Comparison of ENCODE assay signal across 24 cellular contexts in genomic region chr10:48745662-48746245, GRCh38.
DNase-seq lines count a peak whose midpoint lies in the region; ATAC-seq, FAIRE-seq and TF ChIP-seq lines count a peak whose summit lies in the region.
"Had no signal": no experiment of that assay in that cellular context is flagged by ENCODE, and none has a peak within 500 bp of the region (broad histone marks: within the 10 kb centered on the region; RNA-seq: fewer than 3 reads in every experiment).

No MANE protein-coding gene starts in this region.

- no peak overlapping the region for H3K4me3 ChIP-seq in A549
- no peak overlapping the region for H3K4me3 ChIP-seq in HFF-Myc (replicated peaks; ENCODE audit: low read depth, low read length)
- H3K4me3 ChIP-seq in H1 (ENCODE audit: extremely low read depth in 1 of 4, insufficient read depth in 2 of 4, low read depth in 3 of 4, low read length in 4 of 4): no peak overlapping the region
- no peak overlapping the region for H3K4me3 ChIP-seq in CD8-positive, alpha-beta T cell (ENCODE audit: low read depth, low read length)
- H3K4me3 ChIP-seq: HAP-1, tibial artery had no signal

- 0 out of 2 replicates have a peak overlapping the region, but pooled peaks have one; percentile 14 for H3K18ac ChIP-seq in H1 (ENCODE audit: extremely low read depth, low read length)

- H3K27me3 Mint-ChIP-seq in nephron progenitor cell (ENCODE audit: low read depth, poor library complexity): peaks cover under 1% of the 10 kb centered on the region
- H3K27me3 Mint-ChIP-seq in CD8-positive, alpha-beta T cell (ENCODE audit: low read depth): peaks cover 2% of the 10 kb centered on the region
- no peaks in the 10 kb centered on the region for H3K27me3 Mint-ChIP-seq in activated CD4-positive, alpha-beta T cell treated with anti-CD3 and anti-CD28 coated beads, Interleukin-2, amount 10 ng/mL, durations not matched to agents 7 days and 5 days

- no peak overlapping the region for H2BK120ac ChIP-seq in H1 (replicated peaks; ENCODE audit: low read depth, low read length)

- no peak overlapping the region for H3K4me3 Mint-ChIP-seq in nephron progenitor cell
- H3K4me3 Mint-ChIP-seq in CD8-positive, alpha-beta T cell: no peak overlapping the region
- no peak overlapping the region for H3K4me3 Mint-ChIP-seq in activated CD4-positive, alpha-beta T cell treated with anti-CD3 and anti-CD28 coated beads, Interleukin-2, amount 10 ng/mL, durations not matched to agents 7 days and 5 days
- H3K4me3 Mint-ChIP-seq: activated naive CD4-positive, alpha-beta T cell treated with anti-CD3 and anti-CD28 coated beads for 36 hours; CD4-positive, alpha-beta memory T cell; stimulated activated effector memory CD8-positive, alpha-beta T cell treated with anti-CD3 and anti-CD28 coated beads, Interleukin-12 subunit alpha, Interleukin-12 subunit beta, amount 100 ng/mL, for 72 hours had no signal

- POLR2A ChIA-PET in A549 (lab: Yijun Ruan, JAX): no interaction called here
- POLR2A ChIA-PET in H1 (lab: Charles Lee; ENCODE audit: partially characterized antibody): no interaction called here
- POLR2A ChIA-PET in CD8-positive, alpha-beta T cell (lab: Charles Lee): no interaction called here
- POLR2A ChIA-PET in activated CD4-positive, alpha-beta T cell treated with anti-CD3 and anti-CD28 coated beads, Interleukin-2, amount 10 ng/mL, durations not matched to agents 7 days and 5 days (lab: Charles Lee): no interaction called here

- no peaks in the 10 kb centered on the region for H3K9me3 ChIP-seq in A549
- H3K9me3 ChIP-seq in H1 (ENCODE audit: insufficient read depth in 2 of 2, low read depth in 1 of 2, low read length in 1 of 2): no peaks in the 10 kb centered on the region
- no peaks in the 10 kb centered on the region for H3K9me3 ChIP-seq in CD8-positive, alpha-beta T cell (ENCODE audit: low read length)
- H3K9me3 ChIP-seq: HAP-1, neutrophil, tibial artery had no signal

- no peak overlapping the region for H2BK12ac ChIP-seq in H1 (ENCODE audit: low read depth, low read length)

- H2BK15ac ChIP-seq in H1 (ENCODE audit: low read length): no peak overlapping the region

- H3K27me3 ChIP-seq in H1 (replicated peaks in 1 of 4; ENCODE audit: control insufficient read depth in 3 of 4, extremely low read depth in 1 of 4, insufficient read depth in 3 of 4, low read length in 3 of 4): no peaks in the 10 kb centered on the region
- no peaks in the 10 kb centered on the region for H3K27me3 ChIP-seq in CD8-positive, alpha-beta T cell (ENCODE audit: insufficient read depth, low read length)
- H3K27me3 ChIP-seq: neutrophil, tibial artery had no signal

- peaks cover 0 to 4% of the 10 kb centered on the region in 2 experiments for H4K20me1 ChIP-seq in H1 (replicated peaks in 1 of 2; ENCODE audit: control insufficient read depth in 1 of 2, insufficient read depth in 2 of 2, low read length in 2 of 2)

- no peaks in the 10 kb centered on the region for H3K79me2 ChIP-seq in H1 (ENCODE audit: control insufficient read depth in 1 of 2, insufficient read depth in 2 of 2, low read length in 2 of 2)

- no peak overlapping the region for H4K91ac ChIP-seq in H1 (replicated peaks; ENCODE audit: insufficient read length, low read length)

- no peak overlapping the region for H3K27ac ChIP-seq in A549
- no peak overlapping the region for H3K27ac ChIP-seq in H1 (ENCODE audit: low read depth, low read length)
- no peak overlapping the region for H3K27ac ChIP-seq in CD8-positive, alpha-beta T cell (ENCODE audit: low read depth, low read length)
- H3K27ac ChIP-seq: HL-60, neutrophil, tibial artery had no signal

- H2AK5ac ChIP-seq in H1 (ENCODE audit: low read depth, low read length): no peak overlapping the region

- no peaks in the 10 kb centered on the region for H3K36me3 Mint-ChIP-seq in nephron progenitor cell (ENCODE audit: low read depth)
- H3K36me3 Mint-ChIP-seq in CD8-positive, alpha-beta T cell: no peaks in the 10 kb centered on the region
- H3K36me3 Mint-ChIP-seq in activated CD4-positive, alpha-beta T cell treated with anti-CD3 and anti-CD28 coated beads, Interleukin-2, amount 10 ng/mL, durations not matched to agents 7 days and 5 days (ENCODE audit: low read depth): no peaks in the 10 kb centered on the region
- H3K36me3 Mint-ChIP-seq: CD4-positive, alpha-beta memory T cell; stimulated activated effector memory CD8-positive, alpha-beta T cell treated with anti-CD3 and anti-CD28 coated beads, Interleukin-12 subunit alpha, Interleukin-12 subunit beta, amount 100 ng/mL, for 72 hours had no signal

- peaks cover 8% of the 10 kb centered on the region for H3K9me3 Mint-ChIP-seq in nephron progenitor cell
- H3K9me3 Mint-ChIP-seq in CD8-positive, alpha-beta T cell: peaks cover 6% of the 10 kb centered on the region
- no peaks in the 10 kb centered on the region for H3K9me3 Mint-ChIP-seq in activated CD4-positive, alpha-beta T cell treated with anti-CD3 and anti-CD28 coated beads, Interleukin-2, amount 10 ng/mL, durations not matched to agents 7 days and 5 days

- H3K4me2 ChIP-seq in A549 (no peak overlapping the region), H1 (ENCODE audit: insufficient read depth in 1 of 2, low read depth in 2 of 2, low read length in 2 of 2) (no peak overlapping the region)

- peak; percentile 47 to 70; a peak in 2 of 6 replicates for ATAC-seq in A549
- ATAC-seq in HG03039 (IDR thresholded peaks at IDR 0.05; ENCODE audit: unreplicated experiment): no peak
- no peak for ATAC-seq in CD8-positive, alpha-beta T cell
- ATAC-seq: left colon; stimulated activated effector memory CD8-positive, alpha-beta T cell treated with anti-CD3 and anti-CD28 coated beads, Interleukin-12 subunit alpha, Interleukin-12 subunit beta, amount 100 ng/mL, for 72 hours had no signal

- H3K56ac ChIP-seq in H1 (replicated peaks; ENCODE audit: insufficient read length, low read depth, low read length): no peak overlapping the region

- CTCF ChIA-PET in A549 (lab: Yijun Ruan, JAX) (no interaction called here), H1 (lab: Charles Lee; ENCODE audit: partially characterized antibody) (interaction anchor here (0.6 to 1.7 kb wide), 13 partner anchors 9 to 621 kb away, joined by 3 to 8 read pairs (median 3); no protein-coding TSS in a partner anchor)
- CTCF ChIA-PET in CD8-positive, alpha-beta T cell (lab: Charles Lee): no interaction called here
- CTCF ChIA-PET in activated CD4-positive, alpha-beta T cell treated with anti-CD3 and anti-CD28 coated beads, Interleukin-2, amount 10 ng/mL, durations not matched to agents 7 days and 5 days (lab: Charles Lee): no interaction called here

- no peak for TF ChIP-seq EP300 in A549 (IDR thresholded peaks at IDR 0.05)
- TF ChIP-seq EP300 in H1 (IDR thresholded peaks at IDR 0.05; ENCODE audit: borderline replicate concordance in 1 of 2, low read depth in 2 of 2, low read length in 2 of 2): no peak

- H4K8ac ChIP-seq in H1 (ENCODE audit: extremely low read depth, insufficient read depth, low read length): no peak overlapping the region; the same call in 1 of the 2 replicates

- H3K14ac ChIP-seq in H1 (ENCODE audit: insufficient read length): no peak overlapping the region

- H2AFZ ChIP-seq in H1 (ENCODE audit: low read length): 0 out of 2 replicates have a peak overlapping the region, but pooled peaks have one; percentile 55

- peak in 1 of 2 experiments; percentile 28; a peak in 1 of 5 replicates for TF ChIP-seq RAD21 in A549 (conservative IDR thresholded peaks at IDR 0.05 in 1 of 2, IDR thresholded peaks at IDR 0.05 in 1 of 2)
- TF ChIP-seq RAD21 in H1 (IDR thresholded peaks at IDR 0.05 in 1 of 2, conservative IDR thresholded peaks at IDR 0.05 in 1 of 2; ENCODE audit: low read depth in 2 of 2, low read length in 2 of 2): peak; percentile 62 to 73

- H3K36me3 ChIP-seq in H1 (ENCODE audit: control insufficient read depth in 2 of 4, insufficient read depth in 4 of 4, low read length in 3 of 4): no peaks in the 10 kb centered on the region
- no peaks in the 10 kb centered on the region for H3K36me3 ChIP-seq in CD8-positive, alpha-beta T cell (ENCODE audit: insufficient read depth, low read length)
- H3K36me3 ChIP-seq: HAP-1, tibial artery had no signal

- TF ChIP-seq POLR2A in A549 (IDR thresholded peaks at IDR 0.05; ENCODE audit: low read length): no peak
- TF ChIP-seq POLR2A in H1 (IDR thresholded peaks at IDR 0.05; ENCODE audit: control extremely low read depth in 1 of 2, low read depth in 2 of 2, low read length in 2 of 2): no peak

- no peak overlapping the region for H2BK5ac ChIP-seq in H1 (ENCODE audit: low read depth, low read length)

- H4K5ac ChIP-seq in H1 (ENCODE audit: insufficient read length, low read depth, low read length): no peak overlapping the region

- no peak for FAIRE-seq in A549 (lab: Jason Lieb, UNC)
- no peak for FAIRE-seq in H1 (lab: Jason Lieb, UNC)

- DNase-seq in A549 (ENCODE audit: low read depth in 1 of 2, low spot score in 1 of 2) (no peak), HFF-Myc (ENCODE audit: extremely low read depth, low read depth) (no peak), H1 (ENCODE audit: low read depth in 1 of 2, low spot score in 2 of 2) (peak; percentile 13 to 79), nephron progenitor cell (peak; percentile 17), NCI-H1417 (lab: John Stamatoyannopoulos, UW) (no peak)
- DNase-seq in CD8-positive, alpha-beta T cell: no peak
- DNase-seq in activated CD4-positive, alpha-beta T cell treated with anti-CD3 and anti-CD28 coated beads, Interleukin-2, amount 10 ng/mL, durations not matched to agents 7 days and 5 days: no peak
- DNase-seq: activated CD4-positive, alpha-beta T cell treated with anti-CD3 and anti-CD28 coated beads, Interleukin-2, amount 50 U/mL, for 1 hour; activated naive CD4-positive, alpha-beta T cell treated with anti-CD3 and anti-CD28 coated beads for 36 hours; anterior cingulate cortex; CD4-positive, alpha-beta memory T cell; DND-41; left colon; midbrain; NCI-H1048; NCI-H2171; NCI-H774; stimulated activated CD4-positive, alpha-beta T cell treated with anti-CD3 and anti-CD28 coated beads, Interleukin-15, amount 100 ng/mL, for 24 hours; tibial artery had no signal

- no peak overlapping the region for H3K4ac ChIP-seq in H1 (replicated peaks; ENCODE audit: insufficient read length, low read depth, low read length)

- no peak overlapping the region for H3K27ac Mint-ChIP-seq in nephron progenitor cell
- H3K27ac Mint-ChIP-seq in CD8-positive, alpha-beta T cell: no peak overlapping the region
- no peak overlapping the region for H3K27ac Mint-ChIP-seq in activated CD4-positive, alpha-beta T cell treated with anti-CD3 and anti-CD28 coated beads, Interleukin-2, amount 10 ng/mL, durations not matched to agents 7 days and 5 days
- H3K27ac Mint-ChIP-seq: activated naive CD4-positive, alpha-beta T cell treated with anti-CD3 and anti-CD28 coated beads for 36 hours; CD4-positive, alpha-beta memory T cell; stimulated activated effector memory CD8-positive, alpha-beta T cell treated with anti-CD3 and anti-CD28 coated beads, Interleukin-12 subunit alpha, Interleukin-12 subunit beta, amount 100 ng/mL, for 72 hours had no signal

- WGBS in A549 (ENCODE audit: missing lambda C conversion rate): 75% methylated on average over 27 of the region's 27 CpGs
- 55% methylated on average over 27 of the region's 27 CpGs; no CpG with 5 or more reads in 1 of the 2 experiments for WGBS in H1 (ENCODE audit: extremely low coverage in 1 of 2, insufficient coverage in 1 of 2, insufficient read length in 1 of 2, insufficient replicate concordance in 2 of 2, low coverage in 1 of 2, low lambda C conversion rate in 2 of 2, missing lambda C conversion rate in 1 of 2), 2 experiments

- no peaks in the 10 kb centered on the region for H3K4me1 ChIP-seq in A549
- H3K4me1 ChIP-seq in H1 (replicated peaks in 1 of 4; ENCODE audit: control insufficient read depth in 3 of 4, insufficient read depth in 4 of 4, low read length in 3 of 4): no peaks in the 10 kb centered on the region; a peak in 1 of 7 replicates
- no peaks in the 10 kb centered on the region for H3K4me1 ChIP-seq in CD8-positive, alpha-beta T cell (ENCODE audit: insufficient read depth, low read length)
- H3K4me1 ChIP-seq: HAP-1, tibial artery had no signal

- no peak for TF ChIP-seq CTCF in A549 (IDR thresholded peaks at IDR 0.05)
- peak; percentile 19 for TF ChIP-seq CTCF in HFF-Myc (IDR thresholded peaks at IDR 0.05; ENCODE audit: low read depth, low read length, missing control alignments)
- TF ChIP-seq CTCF in H1 (IDR thresholded peaks at IDR 0.05; ENCODE audit: control extremely low read depth in 1 of 3, insufficient read depth in 1 of 3, low read depth in 1 of 3, low read length in 3 of 3): peak; percentile 82 to 89 (median 87)
- no peak for TF ChIP-seq CTCF in nephron progenitor cell (IDR thresholded peaks at IDR 0.05)
- no peak for TF ChIP-seq CTCF in CD8-positive, alpha-beta T cell (IDR thresholded peaks at IDR 0.05)

- no peak overlapping the region for H3K9ac ChIP-seq in H1 (replicated peaks in 1 of 4; ENCODE audit: extremely low read depth in 1 of 4, low read depth in 3 of 4, low read length in 3 of 4)

- no peak overlapping the region for H3K23ac ChIP-seq in H1 (ENCODE audit: insufficient read length)

- H2BK20ac ChIP-seq in H1 (ENCODE audit: low read length): no peak overlapping the region

- intact Hi-C loops in CD8-positive, alpha-beta T cell (cut with DNase I, micrococcal nuclease): no loop called here

- H3K79me1 ChIP-seq in H1 (ENCODE audit: low read depth, low read length): no peaks in the 10 kb centered on the region

- H3K4me1 Mint-ChIP-seq in nephron progenitor cell: peaks cover 11% of the 10 kb centered on the region
- H3K4me1 Mint-ChIP-seq in CD8-positive, alpha-beta T cell (ENCODE audit: low read depth): no peaks in the 10 kb centered on the region
- H3K4me1 Mint-ChIP-seq in activated CD4-positive, alpha-beta T cell treated with anti-CD3 and anti-CD28 coated beads, Interleukin-2, amount 10 ng/mL, durations not matched to agents 7 days and 5 days: no peaks in the 10 kb centered on the region
- H3K4me1 Mint-ChIP-seq: stimulated activated effector memory CD8-positive, alpha-beta T cell treated with anti-CD3 and anti-CD28 coated beads, Interleukin-12 subunit alpha, Interleukin-12 subunit beta, amount 100 ng/mL, for 72 hours had no signal

- peaks cover 2% of the 10 kb centered on the region; the same call in 1 of the 2 replicates for H3K23me2 ChIP-seq in H1 (ENCODE audit: low read depth, low read length)

Comparison
In these comparisons a context has a peak if more than half of its experiments do, and no peak if none do; other contexts are left out.
1. ATAC-seq: peak in A549 (2 of 2); none in HG03039 (single experiment) and CD8-positive, alpha-beta T cell (single experiment).
2. DNase-seq: peak in H1 (2 of 2) and nephron progenitor cell (single experiment); none in A549 (0 of 2), HFF-Myc (single experiment), NCI-H1417 (0 of 3), CD8-positive, alpha-beta T cell (0 of 7) and activated CD4-positive, alpha-beta T cell treated with anti-CD3 and anti-CD28 coated beads, Interleukin-2, amount 10 ng/mL, durations not matched to agents 7 days and 5 days (single experiment).
3. CTCF ChIP-seq: peak in HFF-Myc (single experiment) and H1 (3 of 3); none in A549 (single experiment), nephron progenitor cell (single experiment) and CD8-positive, alpha-beta T cell (single experiment).
4. Of the 18 proteins assayed by ChIP-seq in both H1 and A549: peak only in H1: CTCF; only in A549: none; in both: none; in neither: 16; mixed calls (peak in some experiments, not most) for 1.